ENCODE assay signal across 30 cellular contexts in genomic region chr1:199836430-199836829, GRCh38.
"Had no signal": no experiment of that assay in that cellular context is flagged by ENCODE, and none has a peak within 500 bp of the region (broad histone marks: within the 10 kb centered on the region; RNA-seq: fewer than 3 reads in every experiment).

No MANE protein-coding gene starts in this region.

- H3K27me3 ChIP-seq: neural progenitor cell, ovary, thyroid gland, tibial nerve, upper lobe of left lung, vagina had no signal

- DNase-seq: naive thymus-derived CD4-positive, alpha-beta T cell; natural killer cell; occipital lobe; ovary; posterior cingulate gyrus; psoas muscle; right cardiac atrium; spleen; stimulated activated CD4-positive, alpha-beta T cell treated with anti-CD3 and anti-CD28 coated beads, Interleukin-12 subunit alpha, Interleukin-12 subunit beta, amount 100 ng/mL, for 4 hours; stimulated activated CD4-positive, alpha-beta T cell treated with anti-CD3 and anti-CD28 coated beads, Interleukin-1b, Interleukin-23, amount 100 ng/mL, for 48 hours; stimulated activated CD4-positive, alpha-beta T cell treated with anti-CD3 and anti-CD28 coated beads, Interleukin-4, amount 100 ng/mL, for 1 hour; stimulated activated CD4-positive, alpha-beta T cell treated with anti-CD3 and anti-CD28 coated beads, Interleukin-4, amount 100 ng/mL, for 4 hours; stimulated activated CD8-positive, alpha-beta memory T cell treated with anti-CD3 and anti-CD28 coated beads, Interleukin-4, amount 100 ng/mL, for 48 hours; stimulated activated naive CD4-positive, alpha-beta T cell; stimulated activated naive CD8-positive, alpha-beta T cell treated with anti-CD3 and anti-CD28 coated beads, Interleukin-15, amount 100 ng/mL, for 72 hours; stimulated activated naive CD8-positive, alpha-beta T cell treated with anti-CD3 and anti-CD28 coated beads, Interleukin-15, Interleukin-2, amounts not matched to agents 100 U/mL and 50 U/mL, for 24 hours; substantia nigra; thyroid gland; trophoblast cell; upper lobe of left lung had no signal

- FAIRE-seq: urothelium cell line had no signal

- ATAC-seq: naive thymus-derived CD4-positive, alpha-beta T cell; natural killer cell; psoas muscle; right cardiac atrium; sciatic nerve; stimulated activated memory B cell treated with anti-CD40 and anti-IgM and Interleukin-4, amounts not matched to agents 10 μg/mL and 1 μg/mL and 100 μg/mL, for 72 hours; stimulated activated naive CD8-positive, alpha-beta T cell treated with anti-CD3 and anti-CD28 coated beads, Interleukin-15, amount 100 ng/mL, for 72 hours; stimulated activated naive CD8-positive, alpha-beta T cell treated with anti-CD3 and anti-CD28 coated beads, Interleukin-15, Interleukin-2, amounts not matched to agents 100 U/mL and 50 U/mL, for 24 hours had no signal

- H3K27ac ChIP-seq: neural progenitor cell, ovary, parathyroid adenoma, psoas muscle, skin epidermis, spleen, thoracic aorta, thyroid gland, tibial nerve, upper lobe of left lung, vagina had no signal

- H3K4me3 ChIP-seq: neural progenitor cell, ovary, psoas muscle, skin epidermis, smooth muscle cell, spleen, thoracic aorta, thyroid gland, tibial nerve, upper lobe of left lung, vagina had no signal

- H3K4me2 ChIP-seq: neural progenitor cell, smooth muscle cell had no signal

- H3K36me3 ChIP-seq: neural progenitor cell, ovary, spleen, thoracic aorta, thyroid gland, tibial nerve, upper lobe of left lung, vagina had no signal

- H3K9me3 ChIP-seq: ovary, psoas muscle, thoracic aorta, thyroid gland, vagina had no signal

- H2AFZ ChIP-seq: neural progenitor cell, parathyroid adenoma had no signal

- H3K9ac ChIP-seq: neural progenitor cell, parathyroid adenoma had no signal

- H3K79me2 ChIP-seq: parathyroid adenoma had no signal

- H3K4me1 ChIP-seq: neural progenitor cell, parathyroid adenoma, psoas muscle, spleen, thyroid gland, tibial nerve, upper lobe of left lung, vagina had no signal
